Comparison of ENCODE assay signal across 19 cellular contexts in the genomic region with DNA sequence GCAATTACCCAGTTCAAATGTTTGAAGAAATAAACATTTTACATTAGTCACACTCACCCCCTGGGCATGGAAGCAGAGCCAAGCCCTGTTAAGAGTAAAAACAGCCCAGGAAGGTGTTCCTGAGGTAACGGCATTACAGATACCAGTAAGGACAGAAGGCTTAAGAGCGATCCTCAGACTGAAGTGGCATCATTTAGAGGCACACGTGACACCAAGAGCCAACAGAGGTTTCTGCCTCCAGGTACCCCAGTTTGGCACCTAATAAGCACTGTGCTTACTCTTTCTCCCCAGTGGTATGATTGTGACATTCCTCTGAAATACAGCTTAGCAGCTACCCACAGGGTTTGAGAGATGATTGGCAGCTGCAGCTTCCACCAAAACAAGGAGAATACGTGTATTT. TPM values are rescaled to one million over a fixed set of nuclear protein-coding genes. Genes with fewer than 3 reads are reported as not detected.
A peak's percentile ranks its signal among the peaks of the same experiment; 100 is the strongest.
DNase-seq lines count a peak whose midpoint lies in the region; ATAC-seq and TF ChIP-seq lines count a peak whose summit lies in the region.
"Had no signal": no experiment of that assay in that cellular context is flagged by ENCODE, and none has a peak within 500 bp of the region (broad histone marks: within the 10 kb centered on the region; RNA-seq: fewer than 3 reads in every experiment).

No MANE protein-coding gene starts in this region.

- H3K4me1 Mint-ChIP-seq in T-helper 17 cell (peaks cover 11% of the 10 kb centered on the region), type B pancreatic cell (ENCODE audit: unreplicated experiment) (no peaks in the 10 kb centered on the region), Calu3 (ENCODE audit: low read depth, unreplicated experiment) (no peaks in the 10 kb centered on the region)
- H3K4me1 Mint-ChIP-seq: activated naive CD4-positive, alpha-beta T cell treated with anti-CD3 and anti-CD28 coated beads, Interleukin-2, amount 10 ng/mL, durations not matched to agents 7 days and 5 days had no signal

- H3K36me3 ChIP-seq in HUES48 (ENCODE audit: control insufficient read depth, insufficient read depth, low read length) (peaks cover 64% of the 10 kb centered on the region), iPS-18a (ENCODE audit: control insufficient read depth, low read depth, low read length) (peaks cover 45% of the 10 kb centered on the region)

- H3K4me3 ChIP-seq in HUES48 (ENCODE audit: low read depth, low read length) = no peak overlapping the region
- no peak overlapping the region for H3K4me3 ChIP-seq in iPS-18a (ENCODE audit: low read length)
- H3K4me3 ChIP-seq: heart right ventricle, neural progenitor cell, suprapubic skin had no signal

- DNase-seq in T-helper 17 cell (no peak), type B pancreatic cell (ENCODE audit: extremely low spot score, unreplicated experiment) (no peak), Calu3 (no peak)
- DNase-seq in stimulated activated CD8-positive, alpha-beta memory T cell treated with anti-CD3 and anti-CD28 coated beads, Interleukin-4, amount 100 ng/mL, for 48 hours = no peak
- DNase-seq: activated naive CD4-positive, alpha-beta T cell treated with anti-CD3 and anti-CD28 coated beads, Interleukin-2, amount 10 ng/mL, durations not matched to agents 7 days and 5 days; activated T-cell treated with anti-CD3 and anti-CD28 coated beads, Interleukin-2, amount 50 U/mL, for 4 hours; caudate nucleus; CD4-positive, CD25-positive, alpha-beta regulatory T cell; DMS153; heart right ventricle; NCI-H1417 treated with DMSO at 0.1 percent for 48 hours; NCI-H526 treated with DMSO at 0.1 percent for 48 hours had no signal

- H3K4me1 ChIP-seq in HUES48 (ENCODE audit: control insufficient read depth, insufficient read depth, low read length) (peaks cover 18% of the 10 kb centered on the region), iPS-18a (ENCODE audit: control insufficient read depth, low read depth, low read length) (peaks cover 18% of the 10 kb centered on the region)

- H3K4me3 Mint-ChIP-seq in T-helper 17 cell (no peak overlapping the region), type B pancreatic cell (no peak overlapping the region), Calu3 (ENCODE audit: low read depth, unreplicated experiment) (no peak overlapping the region)
- H3K4me3 Mint-ChIP-seq: activated naive CD4-positive, alpha-beta T cell treated with anti-CD3 and anti-CD28 coated beads, Interleukin-2, amount 10 ng/mL, durations not matched to agents 7 days and 5 days; activated T-cell treated with anti-CD3 and anti-CD28 coated beads, Interleukin-2, amount 50 U/mL, for 4 hours; CD4-positive, CD25-positive, alpha-beta regulatory T cell; neural progenitor cell had no signal

- CTCF ChIA-PET in Calu3 (lab: Charles Lee) = no interaction called here

- intact Hi-C loops in Calu3 (cut with micrococcal nuclease; ENCODE audit: unreplicated experiment) = no loop called here

- H3K36me3 Mint-ChIP-seq in T-helper 17 cell (ENCODE audit: low read depth) (peaks cover 8% of the 10 kb centered on the region), type B pancreatic cell (peaks cover 27% of the 10 kb centered on the region), Calu3 (ENCODE audit: insufficient read depth, unreplicated experiment) (peaks cover 17% of the 10 kb centered on the region)

- H3K9me3 Mint-ChIP-seq in type B pancreatic cell = no peaks in the 10 kb centered on the region
- no peaks in the 10 kb centered on the region for H3K9me3 Mint-ChIP-seq in Calu3 (ENCODE audit: low read depth, unreplicated experiment)
- H3K9me3 Mint-ChIP-seq: activated naive CD4-positive, alpha-beta T cell treated with anti-CD3 and anti-CD28 coated beads, Interleukin-2, amount 10 ng/mL, durations not matched to agents 7 days and 5 days; activated T-cell treated with anti-CD3 and anti-CD28 coated beads, Interleukin-2, amount 50 U/mL, for 4 hours; CD4-positive, CD25-positive, alpha-beta regulatory T cell; neural progenitor cell had no signal

- H3K27ac Mint-ChIP-seq in T-helper 17 cell (peak overlapping the region; percentile 37), type B pancreatic cell (peak overlapping the region; percentile 41), Calu3 (ENCODE audit: unreplicated experiment) (no peak overlapping the region)
- H3K27ac Mint-ChIP-seq: activated naive CD4-positive, alpha-beta T cell treated with anti-CD3 and anti-CD28 coated beads, Interleukin-2, amount 10 ng/mL, durations not matched to agents 7 days and 5 days; neural progenitor cell; progenitor cell of endocrine pancreas had no signal

- no peaks in the 10 kb centered on the region for H3K27me3 ChIP-seq in HUES48 (ENCODE audit: control insufficient read depth, insufficient read depth, low read length)
- H3K27me3 ChIP-seq in iPS-18a (ENCODE audit: control insufficient read depth, insufficient read depth, low read length) = no peaks in the 10 kb centered on the region
- H3K27me3 ChIP-seq: heart right ventricle, neural progenitor cell, suprapubic skin had no signal

- ATAC-seq in T-helper 17 cell (no peak), GM18520 (IDR thresholded peaks at IDR 0.05; ENCODE audit: unreplicated experiment) (no peak)
- ATAC-seq: activated CD4-positive, CD25-positive, alpha-beta regulatory T cell treated with anti-CD3 and anti-CD28 coated beads, Interleukin-2, amount 50 U/mL, for 24 hours; activated T-cell treated with anti-CD3 and anti-CD28 coated beads, Interleukin-2, amount 50 U/mL, for 4 hours; heart right ventricle had no signal

- H3K9ac ChIP-seq in HUES48 (ENCODE audit: low read depth, low read length) (no peak overlapping the region), iPS-18a (ENCODE audit: low read length) (no peak overlapping the region)
- H3K9ac ChIP-seq: neural progenitor cell had no signal

- H3K27ac ChIP-seq in HUES48 (ENCODE audit: low read depth, low read length) (peak overlapping the region; percentile 73), iPS-18a (ENCODE audit: low read length) (peak overlapping the region; percentile 47)

- H3K9me3 ChIP-seq in HUES48 (ENCODE audit: control insufficient read depth, insufficient read depth, low read length) (no peaks in the 10 kb centered on the region), T-helper 17 cell (ENCODE audit: control insufficient read depth, low read length, poor library complexity, severe bottlenecking) (no peaks in the 10 kb centered on the region), iPS-18a (ENCODE audit: control insufficient read depth, low read depth, low read length) (no peaks in the 10 kb centered on the region)
- H3K9me3 ChIP-seq: heart right ventricle, suprapubic skin had no signal

- H3K27me3 Mint-ChIP-seq in T-helper 17 cell = no peaks in the 10 kb centered on the region
- no peaks in the 10 kb centered on the region for H3K27me3 Mint-ChIP-seq in type B pancreatic cell
- no peaks in the 10 kb centered on the region for H3K27me3 Mint-ChIP-seq in Calu3 (ENCODE audit: unreplicated experiment)
- H3K27me3 Mint-ChIP-seq: activated naive CD4-positive, alpha-beta T cell treated with anti-CD3 and anti-CD28 coated beads, Interleukin-2, amount 10 ng/mL, durations not matched to agents 7 days and 5 days; CD4-positive, CD25-positive, alpha-beta regulatory T cell; progenitor cell of endocrine pancreas had no signal

- BruUV-seq in Calu3 (replicated peaks; lab: Mats Ljungman, UMichigan) = no TSS peak

- TF ChIP-seq CTCF in type B pancreatic cell (conservative IDR thresholded peaks at IDR 0.05) (no peak), Calu3 (IDR thresholded peaks at IDR 0.05; ENCODE audit: unreplicated experiment) (no peak)

RNA-seq across cellular contexts. Expression of a gene that starts 17.2 kb away (rescaled TPM):
- 10 to 100 TPM; 60.1 to 71.2 TPM for total RNA-seq in T-helper 17 cell
- total RNA-seq in type B pancreatic cell (ENCODE audit: low replicate concordance) = 85.9 and 94.8 TPM in 2 replicates
- total RNA-seq in Calu3 (2022) = 39.8 and 46.5 TPM in 2 replicates

RNA-seq across cellular contexts. Expression of a gene that starts 17.7 kb away (rescaled TPM):
- 1 to 10 TPM; 1.1 to 1.4 TPM for total RNA-seq in T-helper 17 cell
- 11.6 and 16.1 TPM in 2 replicates for total RNA-seq in type B pancreatic cell (ENCODE audit: low replicate concordance)
- total RNA-seq in Calu3 (2022) = 8.7 and 9.3 TPM in 2 replicates

RNA-seq across cellular contexts. Expression of a gene that starts 35.1 kb away (rescaled TPM):
- total RNA-seq in T-helper 17 cell = 10 to 100 TPM; 14.9 to 15.3 TPM
- 50.7 and 53.7 TPM in 2 replicates for total RNA-seq in type B pancreatic cell (ENCODE audit: low replicate concordance)
- 25.7 and 27.7 TPM in 2 replicates for total RNA-seq in Calu3 (2022)

RNA-seq across cellular contexts. Expression of a gene that starts 35.3 kb away (rescaled TPM):
- total RNA-seq in T-helper 17 cell = 10 to 100 TPM; 32.0 to 38.6 TPM
- 34.8 and 36.1 TPM in 2 replicates for total RNA-seq in type B pancreatic cell (ENCODE audit: low replicate concordance)
- total RNA-seq in Calu3 (2022) = 28.6 and 29.5 TPM in 2 replicates

RNA-seq across cellular contexts. Expression of a gene that starts 55.1 kb away (rescaled TPM):
- total RNA-seq in T-helper 17 cell (100 to 1,000 TPM in 1 of 2 donors, 10 to 100 TPM in 1; 88.6 to 101 TPM), type B pancreatic cell (ENCODE audit: low replicate concordance) (200 and 207 TPM in 2 replicates), Calu3 (2022) (148 and 157 TPM in 2 replicates)
